Comparison of ENCODE assay signal across 13 cellular contexts in genomic region chr21:37658994-37659458, GRCh38.
DNase-seq lines count a peak whose midpoint lies in the region; ATAC-seq, FAIRE-seq and TF ChIP-seq lines count a peak whose summit lies in the region.
"Had no signal": no experiment of that assay in that cellular context is flagged by ENCODE, and none has a peak within 500 bp of the region (broad histone marks: within the 10 kb centered on the region; RNA-seq: fewer than 3 reads in every experiment).

No MANE protein-coding gene starts in this region.

- H3K27ac Mint-ChIP-seq in activated CD8-positive, alpha-beta T cell treated with anti-CD3 and anti-CD28 coated beads for 36 hours: no peak overlapping the region
- no peak overlapping the region for H3K27ac Mint-ChIP-seq in activated CD8-positive, alpha-beta T cell treated with anti-CD3 and anti-CD28 coated beads, Interleukin-2, amount 10 ng/mL, durations not matched to agents 7 days and 5 days
- H3K27ac Mint-ChIP-seq: activated naive CD4-positive, alpha-beta T cell treated with anti-CD3 and anti-CD28 coated beads, Interleukin-2, amount 50 U/mL, for 24 hours; naive B cell; stimulated activated naive CD8-positive, alpha-beta T cell treated with anti-CD3 and anti-CD28 coated beads, Interleukin-15, amount 100 ng/mL, for 72 hours had no signal

- no peak for TF ChIP-seq POLR2A in right lobe of liver (IDR thresholded peaks at IDR 0.05)

- no peaks in the 10 kb centered on the region for H3K27me3 ChIP-seq in right lobe of liver
- H3K27me3 ChIP-seq: BLaER1 treated with 17β-estradiol and CSF1 and Interleukin-3, amounts not matched to agents 10 nM and 100 nM had no signal

- FAIRE-seq in urothelium cell line (lab: Jason Lieb, UNC): no peak

- peaks cover 10% of the 10 kb centered on the region for H3K27me3 Mint-ChIP-seq in activated CD8-positive, alpha-beta T cell treated with anti-CD3 and anti-CD28 coated beads for 36 hours
- no peaks in the 10 kb centered on the region for H3K27me3 Mint-ChIP-seq in activated CD8-positive, alpha-beta T cell treated with anti-CD3 and anti-CD28 coated beads, Interleukin-2, amount 10 ng/mL, durations not matched to agents 7 days and 5 days (ENCODE audit: low read depth)

- CTCF ChIA-PET in activated CD8-positive, alpha-beta T cell treated with anti-CD3 and anti-CD28 coated beads for 36 hours (lab: Charles Lee): interaction anchor here (1.2 kb wide), 1 partner anchor 16 kb away, joined by 3 read pairs; no protein-coding TSS in a partner anchor
- CTCF ChIA-PET in activated CD8-positive, alpha-beta T cell treated with anti-CD3 and anti-CD28 coated beads, Interleukin-2, amount 10 ng/mL, durations not matched to agents 7 days and 5 days (lab: Charles Lee): no interaction called here

- 23% methylated on average over 6 of the region's 6 CpGs for WGBS in right lobe of liver (ENCODE audit: insufficient coverage, low coverage, low lambda C conversion rate, missing lambda C conversion rate)

- no peaks in the 10 kb centered on the region for H3K36me3 ChIP-seq in right lobe of liver
- H3K36me3 ChIP-seq: BLaER1 treated with 17β-estradiol and CSF1 and Interleukin-3, amounts not matched to agents 10 nM and 100 nM had no signal

- POLR2A ChIA-PET in activated CD8-positive, alpha-beta T cell treated with anti-CD3 and anti-CD28 coated beads for 36 hours (lab: Charles Lee): no interaction called here
- POLR2A ChIA-PET in activated CD8-positive, alpha-beta T cell treated with anti-CD3 and anti-CD28 coated beads, Interleukin-2, amount 10 ng/mL, durations not matched to agents 7 days and 5 days (lab: Charles Lee): no interaction called here

- H3K36me3 Mint-ChIP-seq in activated CD8-positive, alpha-beta T cell treated with anti-CD3 and anti-CD28 coated beads for 36 hours (ENCODE audit: low read depth): no peaks in the 10 kb centered on the region
- no peaks in the 10 kb centered on the region for H3K36me3 Mint-ChIP-seq in activated CD8-positive, alpha-beta T cell treated with anti-CD3 and anti-CD28 coated beads, Interleukin-2, amount 10 ng/mL, durations not matched to agents 7 days and 5 days (ENCODE audit: low read depth)
- H3K36me3 Mint-ChIP-seq: activated naive CD4-positive, alpha-beta T cell treated with anti-CD3 and anti-CD28 coated beads, Interleukin-2, amount 50 U/mL, for 24 hours; naive B cell had no signal

- H3K4me3 ChIP-seq in right lobe of liver: no peak overlapping the region
- H3K4me3 ChIP-seq: BLaER1 treated with 17β-estradiol and CSF1 and Interleukin-3, amounts not matched to agents 10 nM and 100 nM had no signal

- peak; percentile 3 for DNase-seq in activated CD8-positive, alpha-beta T cell treated with anti-CD3 and anti-CD28 coated beads for 36 hours
- DNase-seq in activated CD8-positive, alpha-beta T cell treated with anti-CD3 and anti-CD28 coated beads, Interleukin-2, amount 10 ng/mL, durations not matched to agents 7 days and 5 days: no peak
- DNase-seq in caudate nucleus (lab: John Stamatoyannopoulos, UW) (no peak), right lobe of liver (no peak), urothelium cell line (ENCODE audit: low spot score) (peak; percentile 14)
- DNase-seq: naive B cell; SIG-M5; stimulated activated naive CD8-positive, alpha-beta T cell treated with anti-CD3 and anti-CD28 coated beads, Interleukin-15, amount 100 ng/mL, for 72 hours had no signal

- H3K4me1 ChIP-seq in right lobe of liver: peaks cover 0 to 21% (median 9%) of the 10 kb centered on the region in 4 donors

- no peak for TF ChIP-seq CTCF in activated CD8-positive, alpha-beta T cell treated with anti-CD3 and anti-CD28 coated beads for 36 hours (IDR thresholded peaks at IDR 0.05)
- peak in 2 of 4 donors; percentile 12 to 22 for TF ChIP-seq CTCF in right lobe of liver (IDR thresholded peaks at IDR 0.05)

- H3K4me3 Mint-ChIP-seq in activated CD8-positive, alpha-beta T cell treated with anti-CD3 and anti-CD28 coated beads for 36 hours: no peak overlapping the region
- H3K4me3 Mint-ChIP-seq in activated CD8-positive, alpha-beta T cell treated with anti-CD3 and anti-CD28 coated beads, Interleukin-2, amount 10 ng/mL, durations not matched to agents 7 days and 5 days: no peak overlapping the region
- H3K4me3 Mint-ChIP-seq: activated naive CD4-positive, alpha-beta T cell treated with anti-CD3 and anti-CD28 coated beads, Interleukin-2, amount 50 U/mL, for 24 hours; naive B cell; stimulated activated naive CD8-positive, alpha-beta T cell treated with anti-CD3 and anti-CD28 coated beads, Interleukin-15, amount 100 ng/mL, for 72 hours had no signal

- no peak for ATAC-seq in activated CD8-positive, alpha-beta T cell treated with anti-CD3 and anti-CD28 coated beads for 36 hours
- ATAC-seq in activated CD8-positive, alpha-beta T cell treated with anti-CD3 and anti-CD28 coated beads, Interleukin-2, amount 10 ng/mL, durations not matched to agents 7 days and 5 days: no peak
- peak; percentile 34 to 75 (median 54) for ATAC-seq in right lobe of liver
- no peak for ATAC-seq in HG03469 (IDR thresholded peaks at IDR 0.05; ENCODE audit: unreplicated experiment)
- no peak for ATAC-seq in GM19455 (IDR thresholded peaks at IDR 0.05; ENCODE audit: unreplicated experiment)
- no peak for ATAC-seq in HG03432 (IDR thresholded peaks at IDR 0.05; ENCODE audit: unreplicated experiment)
- ATAC-seq: stimulated activated naive CD8-positive, alpha-beta T cell treated with anti-CD3 and anti-CD28 coated beads, Interleukin-15, amount 100 ng/mL, for 72 hours had no signal

- no peaks in the 10 kb centered on the region for H3K9me3 ChIP-seq in right lobe of liver

- H3K4me1 Mint-ChIP-seq in activated CD8-positive, alpha-beta T cell treated with anti-CD3 and anti-CD28 coated beads for 36 hours (ENCODE audit: low read depth): peaks cover 4% of the 10 kb centered on the region
- peaks cover 3% of the 10 kb centered on the region for H3K4me1 Mint-ChIP-seq in activated CD8-positive, alpha-beta T cell treated with anti-CD3 and anti-CD28 coated beads, Interleukin-2, amount 10 ng/mL, durations not matched to agents 7 days and 5 days (ENCODE audit: low read depth)
- H3K4me1 Mint-ChIP-seq: activated naive CD4-positive, alpha-beta T cell treated with anti-CD3 and anti-CD28 coated beads, Interleukin-2, amount 50 U/mL, for 24 hours; naive B cell had no signal

- intact Hi-C loops in activated CD8-positive, alpha-beta T cell treated with anti-CD3 and anti-CD28 coated beads for 36 hours (cut with micrococcal nuclease): no loop called here
- intact Hi-C loops in right lobe of liver (cut with DNase I): no loop called here

- no peaks in the 10 kb centered on the region for H3K9me3 Mint-ChIP-seq in activated CD8-positive, alpha-beta T cell treated with anti-CD3 and anti-CD28 coated beads for 36 hours
- H3K9me3 Mint-ChIP-seq in activated CD8-positive, alpha-beta T cell treated with anti-CD3 and anti-CD28 coated beads, Interleukin-2, amount 10 ng/mL, durations not matched to agents 7 days and 5 days (ENCODE audit: insufficient read depth): no peaks in the 10 kb centered on the region
- H3K9me3 Mint-ChIP-seq: activated naive CD4-positive, alpha-beta T cell treated with anti-CD3 and anti-CD28 coated beads, Interleukin-2, amount 50 U/mL, for 24 hours; stimulated activated naive CD8-positive, alpha-beta T cell treated with anti-CD3 and anti-CD28 coated beads, Interleukin-15, amount 100 ng/mL, for 72 hours had no signal

- peak overlapping the region; percentile 8 for H3K27ac ChIP-seq in caudate nucleus (ENCODE audit: low read depth, low read length)
- H3K27ac ChIP-seq in right lobe of liver: no peak overlapping the region
- H3K27ac ChIP-seq: BLaER1 treated with 17β-estradiol and CSF1 and Interleukin-3, amounts not matched to agents 10 nM and 100 nM had no signal

Comparison
In these comparisons a context has a peak if more than half of its experiments do, and no peak if none do; other contexts are left out.
1. DNase-seq: peak in activated CD8-positive, alpha-beta T cell treated with anti-CD3 and anti-CD28 coated beads for 36 hours (single experiment) and urothelium cell line (single experiment); none in activated CD8-positive, alpha-beta T cell treated with anti-CD3 and anti-CD28 coated beads, Interleukin-2, amount 10 ng/mL, durations not matched to agents 7 days and 5 days (single experiment), caudate nucleus (0 of 61) and right lobe of liver (0 of 3).
2. ATAC-seq: peak in right lobe of liver (4 of 4); none in activated CD8-positive, alpha-beta T cell treated with anti-CD3 and anti-CD28 coated beads for 36 hours (single experiment), activated CD8-positive, alpha-beta T cell treated with anti-CD3 and anti-CD28 coated beads, Interleukin-2, amount 10 ng/mL, durations not matched to agents 7 days and 5 days (single experiment), HG03469 (single experiment), GM19455 (single experiment) and HG03432 (single experiment).